In the genomic region with DNA sequence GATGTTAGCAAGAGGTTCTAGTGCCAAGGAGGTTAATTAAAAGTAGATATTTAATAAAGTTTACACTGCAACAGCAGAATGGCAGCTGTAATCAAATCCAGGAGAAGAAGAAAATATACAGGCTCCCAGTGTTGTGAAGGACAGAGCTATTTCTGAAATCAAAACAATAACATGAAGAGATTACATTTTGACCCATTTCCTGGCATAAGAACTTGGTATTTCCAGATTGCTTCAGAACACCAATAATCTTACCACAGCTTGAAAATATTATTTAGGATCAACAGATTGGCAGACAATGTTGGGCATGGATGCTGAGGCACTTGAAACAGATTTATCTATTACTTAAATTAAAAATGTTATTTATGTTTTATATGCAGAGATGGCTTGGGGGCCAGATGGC, we compare ENCODE assay signal across 15 cellular contexts.
"Had no signal": no experiment of that assay in that cellular context is flagged by ENCODE, and none has a peak within 500 bp of the region (broad histone marks: within the 10 kb centered on the region; RNA-seq: fewer than 3 reads in every experiment).

No MANE protein-coding gene starts in this region.

- H3K36me3 ChIP-seq: colonic mucosa, left lung, tibial nerve had no signal

- H3K27me3 ChIP-seq: body of pancreas, colonic mucosa, left lung, tibial nerve had no signal

- H3K4me3 ChIP-seq: body of pancreas, colonic mucosa, left lung, tibial nerve had no signal

- DNase-seq: activated CD4-positive, alpha-beta memory T cell treated with anti-CD3 and anti-CD28 coated beads for 36 hours; activated CD4-positive, alpha-beta T cell treated with anti-CD3 and anti-CD28 coated beads for 36 hours; activated gamma-delta T cell treated with Interleukin-2 at 50 U/mL for 16 hours; activated T-cell treated with anti-CD3 and anti-CD28 coated beads for 4 hours; body of pancreas; central memory CD4-positive, alpha-beta T cell; colonic mucosa; left lung; midbrain; posterior cingulate gyrus; retina; stimulated activated CD4-positive, alpha-beta T cell treated with anti-CD3 and anti-CD28 coated beads, Interleukin-2, amount 100 ng/mL, for 24 hours had no signal

- H3K9me3 ChIP-seq: body of pancreas, colonic mucosa, left lung, tibial nerve had no signal

- H3K4me1 ChIP-seq: body of pancreas, colonic mucosa, left lung, tibial nerve had no signal

- H3K27ac ChIP-seq: body of pancreas, colonic mucosa, left lung, tibial nerve had no signal

- ATAC-seq: activated CD4-positive, alpha-beta T cell treated with anti-CD3 and anti-CD28 coated beads for 36 hours; body of pancreas; esophagus mucosa; left lung; WTC11 had no signal
